ENCODE assay signal across 24 cellular contexts in the genomic region with DNA sequence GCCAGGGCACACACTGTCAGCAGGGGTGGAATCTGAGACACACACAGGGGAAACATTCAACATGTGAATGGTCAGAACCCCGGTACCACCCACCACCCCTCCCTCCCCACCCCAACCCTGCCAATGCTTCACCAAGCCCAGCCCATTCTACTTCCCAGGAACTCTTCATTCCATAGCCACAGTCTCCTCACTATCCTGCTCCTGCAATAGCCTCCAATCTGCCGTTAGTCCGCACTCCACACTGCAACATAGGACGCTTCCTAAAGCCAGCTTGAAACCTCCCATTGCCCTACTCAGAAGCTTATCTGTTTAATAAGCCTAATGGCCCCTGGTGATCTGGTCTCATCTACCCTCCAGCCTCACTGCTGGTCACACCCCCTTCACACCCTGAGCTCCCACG. TPM values are rescaled to one million over a fixed set of nuclear protein-coding genes. Genes with fewer than 3 reads are reported as not detected.
A peak's percentile ranks its signal among the peaks of the same experiment; 100 is the strongest.
DNase-seq lines count a peak whose midpoint lies in the region; FAIRE-seq and TF ChIP-seq lines count a peak whose summit lies in the region.
"Had no signal": no experiment of that assay in that cellular context is flagged by ENCODE, and none has a peak within 500 bp of the region (broad histone marks: within the 10 kb centered on the region; RNA-seq: fewer than 3 reads in every experiment).

No MANE protein-coding gene starts in this region.

- no peak for TF ChIP-seq CTCF in WERI-Rb-1 (IDR thresholded peaks at IDR 0.05; ENCODE audit: low read depth, low read length)
- no peak for TF ChIP-seq CTCF in kidney (IDR thresholded peaks at IDR 0.05; ENCODE audit: borderline replicate concordance, extremely low read depth, insufficient read depth)
- TF ChIP-seq CTCF in ascending aorta (IDR thresholded peaks at IDR 0.05) = no peak

- no peaks in the 10 kb centered on the region for H3K27me3 ChIP-seq in H7 (ENCODE audit: control insufficient read depth, insufficient read depth, low read length)
- H3K27me3 ChIP-seq in WERI-Rb-1 (ENCODE audit: insufficient read depth, low read depth, severe bottlenecking) = no peaks in the 10 kb centered on the region
- no peaks in the 10 kb centered on the region for H3K27me3 ChIP-seq in ascending aorta
- H3K27me3 ChIP-seq: MG63 had no signal

- no peak overlapping the region for H3K9ac ChIP-seq in kidney (ENCODE audit: low read length in 2 of 2)

- H3K36me3 ChIP-seq in H7 (replicated peaks; ENCODE audit: control insufficient read depth, insufficient read depth, low read length) = no peaks in the 10 kb centered on the region
- no peaks in the 10 kb centered on the region for H3K36me3 ChIP-seq in WERI-Rb-1
- H3K36me3 ChIP-seq in kidney (ENCODE audit: control insufficient read depth in 1 of 2, insufficient read depth in 2 of 2, low read length in 2 of 2) = no peaks in the 10 kb centered on the region
- H3K36me3 ChIP-seq in ascending aorta = no peaks in the 10 kb centered on the region
- H3K36me3 ChIP-seq: MG63 had no signal

- no peaks in the 10 kb centered on the region for H3K9me3 ChIP-seq in WERI-Rb-1 (ENCODE audit: severe bottlenecking)
- no peaks in the 10 kb centered on the region for H3K9me3 ChIP-seq in kidney (ENCODE audit: control insufficient read depth in 1 of 2, low read length in 2 of 2)
- H3K9me3 ChIP-seq in ascending aorta = no peaks in the 10 kb centered on the region
- H3K9me3 ChIP-seq: MG63 had no signal

- H3K4me1 ChIP-seq in kidney (ENCODE audit: control insufficient read depth in 1 of 2, insufficient read depth in 1 of 2, low read depth in 1 of 2, low read length in 2 of 2) = no peaks in the 10 kb centered on the region
- no peaks in the 10 kb centered on the region for H3K4me1 ChIP-seq in ascending aorta

- no peak overlapping the region for H3K4me3 ChIP-seq in H7 (ENCODE audit: insufficient read depth, low read depth, low read length)
- peak overlapping the region; percentile 38 for H3K4me3 ChIP-seq in WERI-Rb-1 (ENCODE audit: low read depth, low read length)
- H3K4me3 ChIP-seq in kidney (ENCODE audit: low read length in 2 of 2) = no peak overlapping the region
- H3K4me3 ChIP-seq in ascending aorta = no peak overlapping the region
- H3K4me3 ChIP-seq: GM12878, MG63 had no signal

- DNase-seq in H7 (peak; percentile 80), WERI-Rb-1 (peak; percentile 91), iPS-NIHi11 (ENCODE audit: low spot score) (peak; percentile 60), NCI-H128 (lab: John Stamatoyannopoulos, UW; ENCODE audit: unreplicated experiment) (no peak), kidney (no peak), ascending aorta (ENCODE audit: low spot score in 2 of 2) (no peak), NCI-H774 (lab: John Stamatoyannopoulos, UW) (no peak)
- DNase-seq: CD4-positive, CD25-positive, alpha-beta regulatory T cell; COR-L47; DMS153; EL; HFFc6; Kasumi-1; MG63; NCI-H1048; NCI-H146; NCI-H2029 treated with DMSO at 0.1 percent for 48 hours; NCI-H2171; NCI-H69 had no signal

- H3K27ac ChIP-seq in WERI-Rb-1 (peak overlapping the region; percentile 76), kidney (ENCODE audit: low read depth in 2 of 2, low read length in 2 of 2) (no peak overlapping the region), ascending aorta (no peak overlapping the region)

- intact Hi-C loops in kidney (cut with DNase I) = no loop called here
- intact Hi-C loops in ascending aorta (cut with DNase I) = no loop called here

- no peak for FAIRE-seq in kidney (lab: Jason Lieb, UNC)
- FAIRE-seq: GM12878, HTR-8/SVneo, RCC 7860 had no signal

RNA-seq across cellular contexts. Expression of gene RAB3B, which starts 7.5 kb away (rescaled TPM):
- 22.4 and 29.6 TPM in 2 replicates for total RNA-seq in H7 (2014; rRNA removed; shearing (Covaris generic))
- total RNA-seq in kidney (0.72 TPM), ascending aorta (not detected)
- polyA plus RNA-seq in kidney (ENCODE audit: insufficient read depth, low read depth, low replicate concordance) = 0.60 TPM
- total RNA-seq: CD4-positive, CD25-positive, alpha-beta regulatory T cell; Right ventricle myocardium inferior had no signal
- polyA plus RNA-seq: CD4-positive, CD25-positive, alpha-beta regulatory T cell; IgD-negative memory B cell had no signal

RNA-seq across cellular contexts. Expression of gene KTI12, which starts 35.6 kb away (rescaled TPM):
- 16.9 and 20.8 TPM in 2 replicates for total RNA-seq in H7 (2014; rRNA removed; shearing (Covaris generic))
- total RNA-seq in kidney = 8.5 TPM
- polyA plus RNA-seq in kidney (ENCODE audit: insufficient read depth, low read depth, low replicate concordance) = 6.4 TPM
- 10.3 TPM for total RNA-seq in ascending aorta

RNA-seq across cellular contexts. Expression of gene TXNDC12, which starts 57.0 kb away (rescaled TPM):
- total RNA-seq in H7 (2014; rRNA removed; shearing (Covaris generic)) = 79.2 and 90.2 TPM in 2 replicates
- total RNA-seq in kidney = 46.0 TPM
- polyA plus RNA-seq in kidney (ENCODE audit: insufficient read depth, low read depth, low replicate concordance) = 40.5 TPM
- total RNA-seq in ascending aorta = 16.4 TPM

RNA-seq across cellular contexts. Expression of gene BTF3L4, which starts 58.1 kb away (rescaled TPM):
- 96.9 and 127 TPM in 2 replicates for total RNA-seq in H7 (2014; rRNA removed; shearing (Covaris generic))
- total RNA-seq in kidney (41.5 TPM), ascending aorta (39.9 TPM)
- 45.3 TPM for polyA plus RNA-seq in kidney (ENCODE audit: insufficient read depth, low read depth, low replicate concordance)

Comparison
In these comparisons a context has a peak if more than half of its experiments do, and no peak if none do; other contexts are left out.
1. DNase-seq: peak in H7 (single experiment), WERI-Rb-1 (single experiment) and iPS-NIHi11 (single experiment); none in NCI-H128 (single experiment), kidney (single experiment), ascending aorta (0 of 2) and NCI-H774 (single experiment).
2. RNA of gene RAB3B, which starts 7.5 kb away (total RNA-seq): 22.4 to 29.6 TPM in H7; 0.72 TPM in kidney (single experiment) and not detected in ascending aorta (single experiment); every median in the first group is over 10 times any median in the second.